27 cellular contexts compared by ENCODE assay signal in genomic region chr2:65613968-65614555, GRCh38.
"Had no signal": no experiment of that assay in that cellular context is flagged by ENCODE, and none has a peak within 500 bp of the region (broad histone marks: within the 10 kb centered on the region; RNA-seq: fewer than 3 reads in every experiment).

No MANE protein-coding gene starts in this region.

- H3K27ac Mint-ChIP-seq: activated CD4-positive, alpha-beta memory T cell treated with anti-CD3 and anti-CD28 coated beads for 36 hours; activated naive CD4-positive, alpha-beta T cell treated with anti-CD3 and anti-CD28 coated beads for 36 hours; activated naive CD8-positive, alpha-beta T cell treated with anti-CD3 and anti-CD28 coated beads, Interleukin-2, amount 10 ng/mL, durations not matched to agents 7 days and 5 days; activated T-cell treated with anti-CD3 and anti-CD28 coated beads, Interleukin-2, amount 50 U/mL, for 72 hours; effector memory CD8-positive, alpha-beta T cell; natural killer cell treated with Interleukin-12 subunit alpha and Interleukin-12 subunit beta and Interleukin-15 and Interleukin-18, amount 100 ng/mL, for 72 hours; type B pancreatic cell; WTC11 had no signal

- H3K4me1 Mint-ChIP-seq: activated naive CD8-positive, alpha-beta T cell treated with anti-CD3 and anti-CD28 coated beads, Interleukin-2, amount 10 ng/mL, durations not matched to agents 7 days and 5 days had no signal

- H3K4me1 ChIP-seq: colonic mucosa, gastrocnemius medialis, psoas muscle, right atrium auricular region, spleen had no signal

- ATAC-seq: activated T-cell treated with anti-CD3 and anti-CD28 coated beads, Interleukin-2, amount 50 U/mL, for 72 hours; effector memory CD8-positive, alpha-beta T cell; esophagus mucosa; gastrocnemius medialis; left ventricle myocardium superior; natural killer cell treated with Interleukin-12 subunit alpha and Interleukin-12 subunit beta and Interleukin-15 and Interleukin-18, amount 100 ng/mL, for 72 hours; psoas muscle had no signal

- H3K36me3 Mint-ChIP-seq: activated CD4-positive, alpha-beta memory T cell treated with anti-CD3 and anti-CD28 coated beads for 36 hours; activated naive CD8-positive, alpha-beta T cell treated with anti-CD3 and anti-CD28 coated beads, Interleukin-2, amount 10 ng/mL, durations not matched to agents 7 days and 5 days; natural killer cell treated with Interleukin-12 subunit alpha and Interleukin-12 subunit beta and Interleukin-15 and Interleukin-18, amount 100 ng/mL, for 72 hours; type B pancreatic cell; WTC11 had no signal

- H3K27ac ChIP-seq: colonic mucosa, dorsolateral prefrontal cortex, gastrocnemius medialis, psoas muscle, right atrium auricular region, spleen, thoracic aorta, vagina had no signal

- H3K4me3 ChIP-seq: colonic mucosa, dorsolateral prefrontal cortex, gastrocnemius medialis, psoas muscle, right atrium auricular region, spleen, thoracic aorta, vagina had no signal

- H3K9me3 Mint-ChIP-seq: activated CD4-positive, alpha-beta memory T cell treated with anti-CD3 and anti-CD28 coated beads for 36 hours; activated naive CD4-positive, alpha-beta T cell treated with anti-CD3 and anti-CD28 coated beads for 36 hours; activated naive CD8-positive, alpha-beta T cell treated with anti-CD3 and anti-CD28 coated beads, Interleukin-2, amount 10 ng/mL, durations not matched to agents 7 days and 5 days; activated T-cell treated with anti-CD3 and anti-CD28 coated beads, Interleukin-2, amount 50 U/mL, for 72 hours; effector memory CD8-positive, alpha-beta T cell; natural killer cell treated with Interleukin-12 subunit alpha and Interleukin-12 subunit beta and Interleukin-15 and Interleukin-18, amount 100 ng/mL, for 72 hours had no signal

- FAIRE-seq: bronchial epithelial cell, endothelial cell of umbilical vein had no signal

- H3K27me3 ChIP-seq: colonic mucosa, dorsolateral prefrontal cortex, gastrocnemius medialis, right atrium auricular region, spleen, vagina had no signal

- DNase-seq: activated CD4-positive, alpha-beta memory T cell treated with anti-CD3 and anti-CD28 coated beads for 36 hours; activated CD4-positive, alpha-beta T cell treated with anti-CD3 and anti-CD28 coated beads for 4 hours; activated effector memory CD4-positive, alpha-beta T cell treated with Interleukin-2 at 50 U/mL for 16 hours; activated naive CD4-positive, alpha-beta T cell treated with anti-CD3 and anti-CD28 coated beads for 36 hours; activated naive CD8-positive, alpha-beta T cell treated with anti-CD3 and anti-CD28 coated beads, Interleukin-2, amount 10 ng/mL, durations not matched to agents 7 days and 5 days; activated T-cell treated with anti-CD3 and anti-CD28 coated beads, Interleukin-2, amount 50 U/mL, for 72 hours; amniotic stem cell; colonic mucosa; dorsolateral prefrontal cortex; effector memory CD8-positive, alpha-beta T cell; gastrocnemius medialis; hippocampal formation; left ventricle myocardium superior; mammary epithelial cell; psoas muscle; spleen; stimulated activated CD4-positive, alpha-beta T cell treated with anti-CD3 and anti-CD28 coated beads, Interleukin-4, amount 100 ng/mL, for 1 hour; stimulated activated naive CD4-positive, alpha-beta T cell treated with Interleukin-2 at 50 U/mL for 16 hours had no signal

- H3K4me3 Mint-ChIP-seq: activated CD4-positive, alpha-beta memory T cell treated with anti-CD3 and anti-CD28 coated beads for 36 hours; activated naive CD4-positive, alpha-beta T cell treated with anti-CD3 and anti-CD28 coated beads for 36 hours; activated naive CD8-positive, alpha-beta T cell treated with anti-CD3 and anti-CD28 coated beads, Interleukin-2, amount 10 ng/mL, durations not matched to agents 7 days and 5 days; activated T-cell treated with anti-CD3 and anti-CD28 coated beads, Interleukin-2, amount 50 U/mL, for 72 hours; effector memory CD8-positive, alpha-beta T cell; natural killer cell treated with Interleukin-12 subunit alpha and Interleukin-12 subunit beta and Interleukin-15 and Interleukin-18, amount 100 ng/mL, for 72 hours; type B pancreatic cell; WTC11 had no signal

- H3K9me3 ChIP-seq: colonic mucosa, gastrocnemius medialis, psoas muscle, right atrium auricular region, spleen, thoracic aorta, vagina had no signal

- H3K27me3 Mint-ChIP-seq: type B pancreatic cell had no signal

- H3K36me3 ChIP-seq: colonic mucosa, gastrocnemius medialis, right atrium auricular region, spleen, thoracic aorta, vagina had no signal
